In the genomic region with DNA sequence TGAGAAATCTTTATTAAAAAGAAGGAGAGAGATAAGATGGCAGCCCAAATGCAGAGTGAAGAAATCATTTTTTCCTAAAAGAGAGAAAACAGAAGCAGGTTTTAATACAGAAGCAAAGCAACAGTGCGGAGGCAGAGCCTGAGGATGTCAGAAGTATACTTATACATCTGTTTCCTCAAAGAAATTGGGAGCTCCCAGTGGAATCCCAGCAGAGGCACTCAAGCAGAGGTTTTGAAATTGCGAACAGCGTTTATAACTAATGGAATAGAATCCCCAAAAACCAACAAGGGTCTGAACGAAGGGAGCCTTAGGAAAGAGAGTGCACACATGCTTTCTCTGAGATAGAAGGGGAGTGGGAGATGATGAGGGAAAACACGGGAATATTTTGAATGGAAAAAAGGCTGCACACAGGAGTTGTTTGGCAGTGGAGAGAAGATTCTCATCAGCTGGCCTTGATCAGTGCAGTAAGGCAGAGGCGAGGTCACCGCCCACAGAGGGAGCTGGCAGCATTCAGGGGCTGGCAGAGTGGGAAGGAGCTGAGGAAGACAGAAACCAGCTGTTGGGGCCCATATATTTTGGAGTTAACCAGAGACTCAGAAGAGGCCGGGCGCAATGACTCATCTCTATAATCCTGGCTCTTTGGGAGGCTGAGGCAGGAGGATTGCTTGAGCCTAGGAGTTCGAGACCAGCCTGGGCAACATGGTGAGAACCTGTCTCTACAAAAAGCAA, we compare ENCODE assay signal across 11 cellular contexts. TPM values are rescaled to one million over a fixed set of nuclear protein-coding genes. Genes with fewer than 3 reads are reported as not detected.
DNase-seq lines count a peak whose midpoint lies in the region; ATAC-seq, FAIRE-seq and TF ChIP-seq lines count a peak whose summit lies in the region.
"Had no signal": no experiment of that assay in that cellular context is flagged by ENCODE, and none has a peak within 500 bp of the region (broad histone marks: within the 10 kb centered on the region; RNA-seq: fewer than 3 reads in every experiment).

No MANE protein-coding gene starts in this region.

- no peak overlapping the region for H3K14ac ChIP-seq in H9 (ENCODE audit: insufficient read depth, low read length)

- H3K4me2 ChIP-seq in GM23248 (ENCODE audit: unreplicated experiment) (no peak overlapping the region), H9 (ENCODE audit: insufficient read depth, insufficient read length, low read length) (no peak overlapping the region)

- H3K4me3 Mint-ChIP-seq in activated T-helper 17 cell treated with anti-CD3 and anti-CD28 coated beads, Interleukin-2, amount 50 U/mL, for 72 hours, result peak overlapping the region; percentile 43
- H3K4me3 Mint-ChIP-seq in H9, result no peak overlapping the region

- H3K27me3 ChIP-seq in AG04450 (ENCODE audit: control insufficient read depth, insufficient read depth, low read length) (no peaks in the 10 kb centered on the region), GM23248 (replicated peaks; ENCODE audit: insufficient read depth) (no peaks in the 10 kb centered on the region), H9 (ENCODE audit: insufficient read depth, low read length) (no peaks in the 10 kb centered on the region)

- no peak overlapping the region for H2BK20ac ChIP-seq in H9 (ENCODE audit: low read depth, low read length, poor library complexity, severe bottlenecking)

- H4K5ac ChIP-seq in H9 (ENCODE audit: insufficient read length, low read depth, low read length), result no peak overlapping the region

- no peaks in the 10 kb centered on the region for H4K20me1 ChIP-seq in GM23248 (ENCODE audit: insufficient read depth)
- no peaks in the 10 kb centered on the region for H4K20me1 ChIP-seq in H9 (ENCODE audit: control insufficient read depth, insufficient read depth, insufficient read length)

- no peak overlapping the region for H3K4ac ChIP-seq in H9 (ENCODE audit: low read depth, low read length)

- no peak for FAIRE-seq in kidney (lab: Jason Lieb, UNC)
- FAIRE-seq: keratinocyte had no signal

- no peaks in the 10 kb centered on the region for H3K36me3 ChIP-seq in GM23248 (ENCODE audit: low read depth)
- H3K36me3 ChIP-seq in kidney (ENCODE audit: control insufficient read depth in 1 of 2, insufficient read depth in 2 of 2, low read length in 2 of 2), result no peaks in the 10 kb centered on the region

- H3K4me3 ChIP-seq in AG04450 (ENCODE audit: low read depth, low read length) (no peak overlapping the region), GM23248 (no peak overlapping the region), kidney (ENCODE audit: low read length in 2 of 2) (no peak overlapping the region)

- peaks cover 14% of the 10 kb centered on the region for H3K27me3 Mint-ChIP-seq in activated T-helper 17 cell treated with anti-CD3 and anti-CD28 coated beads, Interleukin-2, amount 50 U/mL, for 72 hours
- H3K27me3 Mint-ChIP-seq in H9 (ENCODE audit: low read depth), result peaks cover 1% of the 10 kb centered on the region; the same call in 1 of the 2 replicates

- peaks cover 27% of the 10 kb centered on the region for H3F3A ChIP-seq in GM23248 (ENCODE audit: insufficient read depth)

- H4K8ac ChIP-seq in H9 (replicated peaks; ENCODE audit: insufficient read length, low read depth, low read length), result no peak overlapping the region

- H2AFZ ChIP-seq in GM23248 (no peak overlapping the region), H9 (ENCODE audit: low read length) (no peak overlapping the region)

- CTCF ChIA-PET in AG04450 (lab: Charles Lee), result no interaction called here

- intact Hi-C loops in kidney (cut with DNase I), result no loop called here

- H3K79me2 ChIP-seq in GM23248 (ENCODE audit: insufficient read depth) (no peaks in the 10 kb centered on the region), H9 (ENCODE audit: insufficient read depth, low read length) (no peaks in the 10 kb centered on the region)

- no peak overlapping the region for H4K91ac ChIP-seq in H9 (ENCODE audit: insufficient read length, low read depth, low read length)

- H3T11ph ChIP-seq in H9 (ENCODE audit: low read length), result no peak overlapping the region

- peaks cover 4% of the 10 kb centered on the region for H3K9me3 Mint-ChIP-seq in activated T-helper 17 cell treated with anti-CD3 and anti-CD28 coated beads, Interleukin-2, amount 50 U/mL, for 72 hours
- no peaks in the 10 kb centered on the region for H3K9me3 Mint-ChIP-seq in H9

- TF ChIP-seq CTCF in AG04450 (IDR thresholded peaks at IDR 0.05; ENCODE audit: low read depth, low read length) (no peak), kidney (IDR thresholded peaks at IDR 0.05; ENCODE audit: borderline replicate concordance, extremely low read depth, insufficient read depth) (no peak), H9 (conservative IDR thresholded peaks at IDR 0.05) (no peak)

- in situ Hi-C loops in GM23248 (cut with MboI), result no loop called here

- peak overlapping the region; percentile 65 for H3K27ac Mint-ChIP-seq in activated T-helper 17 cell treated with anti-CD3 and anti-CD28 coated beads, Interleukin-2, amount 50 U/mL, for 72 hours
- H3K27ac Mint-ChIP-seq in H9, result peak overlapping the region in 1 of 3 experiments; percentile 13; a peak in 1 of 7 replicates

- H3K56ac ChIP-seq in H9 (ENCODE audit: insufficient read length, low read depth, low read length), result no peak overlapping the region

- H2BK5ac ChIP-seq in H9 (ENCODE audit: insufficient read length, low read length), result no peak overlapping the region

- peaks cover 24% of the 10 kb centered on the region for H3K4me1 ChIP-seq in GM23248 (ENCODE audit: insufficient read depth)
- no peaks in the 10 kb centered on the region for H3K4me1 ChIP-seq in kidney (ENCODE audit: control insufficient read depth in 1 of 2, insufficient read depth in 1 of 2, low read depth in 1 of 2, low read length in 2 of 2)
- no peaks in the 10 kb centered on the region for H3K4me1 ChIP-seq in H9 (ENCODE audit: insufficient read depth, low read length)

- no peak overlapping the region for H3K23ac ChIP-seq in H9 (ENCODE audit: insufficient read length, low read depth, low read length)

- no peaks in the 10 kb centered on the region for H3K23me2 ChIP-seq in H9 (ENCODE audit: insufficient read length, low read depth, low read length, poor library complexity, severe bottlenecking)

- no peaks in the 10 kb centered on the region for H3K79me1 ChIP-seq in H9 (ENCODE audit: insufficient read depth, low read depth, low read length, poor library complexity, severe bottlenecking)

- no peak overlapping the region for H2BK120ac ChIP-seq in H9 (ENCODE audit: low read depth, low read length, poor library complexity, severe bottlenecking)

- WGBS in GM23248 (ENCODE audit: low coverage in 1 of 2, low lambda C conversion rate in 2 of 2, missing lambda C conversion rate in 2 of 2), 2 experiments, result 16 to 18% methylated on average over 10 of the region's 10 CpGs
- no CpG with 5 or more reads among the region's 10 CpGs for WGBS in H9 (ENCODE audit: extremely low coverage, insufficient read length, low lambda C conversion rate)

- H3K9ac ChIP-seq in GM23248, result no peak overlapping the region
- no peak overlapping the region for H3K9ac ChIP-seq in kidney (ENCODE audit: low read length in 2 of 2)
- H3K9ac ChIP-seq in H9 (ENCODE audit: extremely low read depth, insufficient read length, low read length), result no peak overlapping the region

- peak overlapping the region; percentile 42 for H3K27ac ChIP-seq in AG04450 (ENCODE audit: low read depth, low read length)
- peak overlapping the region; percentile 6; the same call in 1 of the 2 replicates for H3K27ac ChIP-seq in GM23248
- no peak overlapping the region for H3K27ac ChIP-seq in kidney (ENCODE audit: low read depth in 2 of 2, low read length in 2 of 2)
- H3K27ac ChIP-seq in H9 (ENCODE audit: insufficient read length, low read depth, low read length), result no peak overlapping the region

- no peak overlapping the region for H2AK5ac ChIP-seq in H9 (ENCODE audit: insufficient read length, low read length)

- ATAC-seq in activated T-helper 17 cell treated with anti-CD3 and anti-CD28 coated beads, Interleukin-2, amount 50 U/mL, for 72 hours (replicated peaks), result no peak
- no peak for ATAC-seq in GM18498 (IDR thresholded peaks at IDR 0.05; ENCODE audit: unreplicated experiment)
- ATAC-seq in GM18867 (IDR thresholded peaks at IDR 0.05; ENCODE audit: unreplicated experiment), result no peak

- no peak overlapping the region for H2BK15ac ChIP-seq in H9 (ENCODE audit: low read depth, low read length)

- POLR2A ChIA-PET in AG04450 (lab: Yijun Ruan, JAX), result interaction anchor here (1.3 kb wide), 1 partner anchor 53 kb away, joined by 3 read pairs; no protein-coding TSS in a partner anchor

- no peaks in the 10 kb centered on the region for H3K36me3 Mint-ChIP-seq in activated T-helper 17 cell treated with anti-CD3 and anti-CD28 coated beads, Interleukin-2, amount 50 U/mL, for 72 hours (ENCODE audit: low read depth)
- H3K36me3 Mint-ChIP-seq in H9 (ENCODE audit: insufficient read depth in 1 of 3, low read depth in 3 of 3), result no peaks in the 10 kb centered on the region

- peaks cover 35% of the 10 kb centered on the region for H3K4me1 Mint-ChIP-seq in activated T-helper 17 cell treated with anti-CD3 and anti-CD28 coated beads, Interleukin-2, amount 50 U/mL, for 72 hours
- H3K4me1 Mint-ChIP-seq in H9, result peaks cover 0 to 3% of the 10 kb centered on the region in 2 experiments; a peak in 1 of 4 replicates

- no peak overlapping the region for H2BK12ac ChIP-seq in H9 (ENCODE audit: insufficient read length, low read depth, low read length)

- no peaks in the 10 kb centered on the region for H3K9me2 ChIP-seq in GM23248 (ENCODE audit: insufficient read depth)

- no peaks in the 10 kb centered on the region for H3K9me3 ChIP-seq in AG04450 (ENCODE audit: control insufficient read depth, insufficient read depth, low read length)
- no peaks in the 10 kb centered on the region for H3K9me3 ChIP-seq in GM23248 (ENCODE audit: low read depth)
- no peaks in the 10 kb centered on the region for H3K9me3 ChIP-seq in kidney (ENCODE audit: control insufficient read depth in 1 of 2, low read length in 2 of 2)
- no peaks in the 10 kb centered on the region for H3K9me3 ChIP-seq in H9 (ENCODE audit: control insufficient read depth, low read depth, low read length)

- no peak overlapping the region for H3K18ac ChIP-seq in H9 (ENCODE audit: insufficient read length, low read depth, low read length)

- DNase-seq in AG04450 (ENCODE audit: low read depth, low spot score) (peak; percentile 51), GM23248 (peak; percentile 80), kidney (peak; percentile 76), H9 (no peak), NCI-H2081 treated with DMSO at 0.1 percent for 48 hours (lab: John Stamatoyannopoulos, UW) (no peak)
- DNase-seq: H7, NCI-H345 had no signal

RNA-seq across cellular contexts. Expression of a gene that starts 17.5 kb away (rescaled TPM):
- polyA plus RNA-seq in AG04450 (2011; rRNA removed) (0.14 and 0.55 TPM in 2 replicates), GM23248 (2016; fragmentation: Nextera tagmentation; extraction: Ambion mirVana) (0.18 TPM in 1 of 2 replicates, not detected in the other), kidney (ENCODE audit: insufficient read depth, low read depth, low replicate concordance) (not detected)
- not detected in 2 replicates for polyA minus RNA-seq in AG04450 (2011; rRNA and poly(A)+ RNA removed)
- total RNA-seq in GM23248 (2014; rRNA removed; shearing (Covaris generic)), result not detected in 2 replicates
- total RNA-seq in activated T-helper 17 cell treated with anti-CD3 and anti-CD28 coated beads, Interleukin-2, amount 50 U/mL, for 72 hours, result under 1 TPM in 1 of 2 donors, not detected in 1; 0.41 TPM
- total RNA-seq in kidney (0.38 TPM), H9 (2021) (0.20 TPM in 2 replicates)
- total RNA-seq: H7 had no signal

Comparison
In these comparisons a context has a peak if more than half of its experiments do, and no peak if none do; other contexts are left out.
1. DNase-seq: peak in AG04450 (single experiment), GM23248 (single experiment) and kidney (single experiment); none in H9 (single experiment) and NCI-H2081 treated with DMSO at 0.1 percent for 48 hours (single experiment).
2. H3K27ac ChIP-seq: peak in AG04450 (single experiment) and GM23248 (single experiment); none in kidney (0 of 2) and H9 (single experiment).